ENCODE assay signal across 8 cellular contexts in genomic region chr7:27151945-27152815, GRCh38. TPM values are rescaled to one million over a fixed set of nuclear protein-coding genes. Genes with fewer than 3 reads are reported as not detected.
DNase-seq lines count a peak whose midpoint lies in the region; ATAC-seq, FAIRE-seq and TF ChIP-seq lines count a peak whose summit lies in the region.

HOXA3 (minus strand) TSS chr7:27152583; CDS start chr7:27110640, 41,943 bp downstream.

- peaks cover 3% of the 10 kb centered on the region for H3K36me3 Mint-ChIP-seq in WTC11

- H3K27ac ChIP-seq in kidney (ENCODE audit: low read depth in 2 of 2, low read length in 2 of 2) (peak within 1 kb of the TSS; percentile 97 to 98), thoracic aorta (peak within 1 kb of the TSS; percentile 62 to 85)

- H3K9ac ChIP-seq in kidney (ENCODE audit: low read length in 2 of 2): peak within 1 kb of the TSS; percentile 68 to 85

- H3K4me3 ChIP-seq in kidney (ENCODE audit: low read length in 2 of 2) (peak within 1 kb of the TSS; percentile 56 to 83), thoracic aorta (peak within 1 kb of the TSS; percentile 71)

- H3K9me3 ChIP-seq in kidney (ENCODE audit: control insufficient read depth in 1 of 2, low read length in 2 of 2): no peaks in the 10 kb centered on the region
- H3K9me3 ChIP-seq in thoracic aorta: no peaks in the 10 kb centered on the region

- CTCF ChIA-PET in WTC11 (lab: Charles Lee): interaction anchor here (0.6 to 4.0 kb wide), 10 partner anchors 9 to 460 kb away, joined by 3 to 74 read pairs (median 4); partner anchors contain the start of gene HOXA5

- H3K4me1 ChIP-seq in kidney (ENCODE audit: control insufficient read depth in 1 of 2, insufficient read depth in 1 of 2, low read depth in 1 of 2, low read length in 2 of 2) (peaks cover 15 to 20% of the 10 kb centered on the region in 2 donors), thoracic aorta (ENCODE audit: control insufficient read depth in 1 of 2, low read depth in 2 of 2) (peaks cover 14 to 52% of the 10 kb centered on the region in 2 donors)

- no peak within 1 kb of the TSS for H3K27ac Mint-ChIP-seq in WTC11

- H3K27me3 Mint-ChIP-seq in WTC11 (ENCODE audit: low read depth): peaks cover 100% of the 10 kb centered on the region

- POLR2A ChIA-PET in WTC11 (lab: Charles Lee): no interaction called here

- intact Hi-C loops in kidney (cut with DNase I): loop anchor here (10.0 kb wide), 1 partner anchor 777 kb away; no protein-coding TSS in a partner anchor

- no peak for TF ChIP-seq CTCF in WTC11 (IDR thresholded peaks at IDR 0.05)
- no peak for TF ChIP-seq CTCF in kidney (IDR thresholded peaks at IDR 0.05; ENCODE audit: borderline replicate concordance, extremely low read depth, insufficient read depth)
- no peak for TF ChIP-seq CTCF in thoracic aorta (IDR thresholded peaks at IDR 0.05)

- no peak for ATAC-seq in WTC11
- peak; percentile 5 for ATAC-seq in thoracic aorta (ENCODE audit: insufficient number of reproducible peaks, low FRiP score, low read depth)
- ATAC-seq in HG02840 (IDR thresholded peaks at IDR 0.05; ENCODE audit: low FRiP score, unreplicated experiment): no peak
- no peak for ATAC-seq in HG02623 (IDR thresholded peaks at IDR 0.05; ENCODE audit: unreplicated experiment)

- no peaks in the 10 kb centered on the region for H3K27me3 ChIP-seq in thoracic aorta (replicated peaks; ENCODE audit: insufficient read depth)

- no peak for FAIRE-seq in kidney (lab: Jason Lieb, UNC)

- no peaks in the 10 kb centered on the region for H3K9me3 Mint-ChIP-seq in WTC11

- peak within 1 kb of the TSS; percentile 55 for H3K4me3 Mint-ChIP-seq in WTC11

- H3K36me3 ChIP-seq in kidney (ENCODE audit: control insufficient read depth in 1 of 2, insufficient read depth in 2 of 2, low read length in 2 of 2): no peaks in the 10 kb centered on the region
- no peaks in the 10 kb centered on the region for H3K36me3 ChIP-seq in thoracic aorta

- peaks cover 30% of the 10 kb centered on the region for H3K4me1 Mint-ChIP-seq in WTC11

- DNase-seq in activated effector memory CD4-positive, alpha-beta T cell treated with anti-CD3 and anti-CD28 coated beads, Interleukin-2, amount 50 U/mL, for 16 hours: peak; percentile 61
- no peak for DNase-seq in activated effector memory CD4-positive, alpha-beta T cell treated with Interleukin-2 at 50 U/mL for 16 hours
- peak; percentile 38 for DNase-seq in WTC11 (ENCODE audit: low spot score)
- peak; percentile 92 for DNase-seq in kidney
- DNase-seq in thoracic aorta (ENCODE audit: low spot score): no peak
- no peak for DNase-seq in OCI-M1 (lab: John Stamatoyannopoulos, UW)

TF ChIP-seq in WTC11, 78 proteins besides CTCF, POLR2A, EP300 and RAD21:
- no peak for TF ChIP-seq ZBTB21 (CRISPR knock-in tag; IDR thresholded peaks at IDR 0.05; ENCODE audit: borderline replicate concordance)
- TF ChIP-seq AFF4 (CRISPR knock-in tag; IDR thresholded peaks at IDR 0.05; ENCODE audit: borderline replicate concordance): no peak
- TF ChIP-seq ZMAT4 (CRISPR knock-in tag; IDR thresholded peaks at IDR 0.05): no peak
- TF ChIP-seq ZNF317 (CRISPR knock-in tag; IDR thresholded peaks at IDR 0.05; ENCODE audit: borderline replicate concordance, low read depth): no peak
- TF ChIP-seq CREM (CRISPR knock-in tag; IDR thresholded peaks at IDR 0.05): no peak
- no peak for TF ChIP-seq GABPB1 (CRISPR knock-in tag; IDR thresholded peaks at IDR 0.05)
- no peak for TF ChIP-seq ZNF425 (CRISPR knock-in tag; conservative IDR thresholded peaks at IDR 0.05)
- no peak for TF ChIP-seq USF2 (CRISPR knock-in tag; IDR thresholded peaks at IDR 0.05)
- no peak for TF ChIP-seq STAT6 (CRISPR knock-in tag; conservative IDR thresholded peaks at IDR 0.05; ENCODE audit: low read depth)
- no peak for TF ChIP-seq TEAD4 (CRISPR knock-in tag; IDR thresholded peaks at IDR 0.05)
- no peak for TF ChIP-seq NR1H2 (CRISPR knock-in tag; IDR thresholded peaks at IDR 0.05)
- TF ChIP-seq EMX1 (CRISPR knock-in tag; IDR thresholded peaks at IDR 0.05): no peak
- no peak for TF ChIP-seq CBFB (CRISPR knock-in tag; IDR thresholded peaks at IDR 0.05; ENCODE audit: low read depth)

RNA-seq across cellular contexts. Expression of gene HOXA3, which starts in this region (rescaled TPM):
- 0.11 TPM in 1 of 3 replicates, not detected in the others for total RNA-seq in WTC11 (2021)
- 21.2 TPM for total RNA-seq in kidney
- 6.3 TPM for polyA plus RNA-seq in kidney (ENCODE audit: insufficient read depth, low read depth, low replicate concordance)
- total RNA-seq in thoracic aorta: 10 to 100 TPM in 1 of 2 donors, 1 to 10 TPM in 1; 6.5 to 29.3 TPM

Comparison
In these comparisons a context has a peak if more than half of its experiments do, and no peak if none do; other contexts are left out.
1. DNase-seq: peak in activated effector memory CD4-positive, alpha-beta T cell treated with anti-CD3 and anti-CD28 coated beads, Interleukin-2, amount 50 U/mL, for 16 hours (single experiment) and kidney (single experiment); none in activated effector memory CD4-positive, alpha-beta T cell treated with Interleukin-2 at 50 U/mL for 16 hours (single experiment), thoracic aorta (single experiment) and OCI-M1 (single experiment).
2. Peak in DNase-seq in WTC11; RNA of the gene not detected or under 1 TPM.